9 cellular contexts compared by ENCODE assay signal in the genomic region with DNA sequence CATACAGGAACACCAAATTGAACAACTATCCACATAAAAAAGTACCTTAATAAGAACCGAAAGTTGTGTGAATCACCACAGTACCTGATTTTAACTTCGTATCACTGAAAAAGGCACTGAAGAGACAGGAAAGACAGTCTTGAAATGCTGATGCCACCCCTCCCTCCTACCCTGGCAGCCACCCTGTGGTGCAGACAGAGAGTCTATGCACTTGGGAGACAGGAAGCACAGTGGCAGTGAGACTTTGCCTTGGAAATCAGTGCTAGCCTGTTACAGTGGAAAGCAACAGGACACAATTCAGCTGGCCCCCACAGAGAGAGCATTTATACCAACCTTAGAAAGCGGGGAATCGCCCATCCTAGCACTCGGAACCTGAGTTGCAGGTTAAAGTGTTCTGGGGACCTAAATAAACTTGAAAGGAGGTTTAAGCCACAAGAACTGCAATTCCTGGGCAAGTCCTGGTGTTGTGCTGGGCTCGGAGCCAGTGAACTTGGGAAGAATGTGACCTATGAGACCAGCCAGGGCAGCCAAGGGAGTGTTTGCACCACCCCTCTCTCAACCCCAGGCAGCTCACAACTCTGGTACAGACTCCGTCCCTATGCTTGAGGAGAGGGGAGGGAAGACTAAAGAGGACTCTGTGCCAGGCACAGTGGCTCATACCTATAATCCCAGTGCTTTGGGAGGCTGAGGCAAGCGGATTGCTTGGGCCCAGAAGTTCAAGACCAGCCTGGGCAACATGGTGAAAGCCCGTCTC.
A peak's percentile ranks its signal among the peaks of the same experiment; 100 is the strongest.
DNase-seq lines count a peak whose midpoint lies in the region; ATAC-seq, FAIRE-seq and TF ChIP-seq lines count a peak whose summit lies in the region.
"Had no signal": no experiment of that assay in that cellular context is flagged by ENCODE, and none has a peak within 500 bp of the region (broad histone marks: within the 10 kb centered on the region; RNA-seq: fewer than 3 reads in every experiment).

No MANE protein-coding gene starts in this region.

- no peak for FAIRE-seq in D721Med (lab: Jason Lieb, UNC)

- in situ Hi-C loops in ACHN (cut with HindIII; ENCODE audit: low pct_ligation_motif_present, low pct_unique_long_range_greater_than_20kb, low sequenced_read_pairs) = no loop called here
- in situ Hi-C loops in KBM-7 (cut with MboI; ENCODE audit: low pct_unique_long_range_greater_than_20kb, low sequenced_read_pairs) = loop anchor here (25.0 kb wide), 1 partner anchor 89 kb away; no protein-coding TSS in a partner anchor

- no peak for ATAC-seq in GM21367 (IDR thresholded peaks at IDR 0.05; ENCODE audit: unreplicated experiment)

- peak; percentile 29 for DNase-seq in ACHN
- DNase-seq in KBM-7 = peak; percentile 24
- peak; percentile 43 for DNase-seq in fibroblast of mammary gland (ENCODE audit: low read depth)
- peak; percentile 66 for DNase-seq in myocyte (ENCODE audit: low read depth)
- no peak for DNase-seq in D721Med (ENCODE audit: insufficient read length, low spot score)
- no peak for DNase-seq in germinal center (ENCODE audit: low spot score)
- no peak for DNase-seq in NCI-H345 (lab: John Stamatoyannopoulos, UW)
- DNase-seq: stimulated activated naive CD4-positive, alpha-beta T cell treated with Interleukin-2 at 50 U/mL for 16 hours had no signal

- TF ChIP-seq CTCF in fibroblast of mammary gland (conservative IDR thresholded peaks at IDR 0.05; ENCODE audit: control insufficient read depth, insufficient read depth, low read depth, low read length) = no peak
- TF ChIP-seq CTCF in D721Med (IDR thresholded peaks at IDR 0.05; ENCODE audit: insufficient read depth, missing control alignments) = no peak

- no peak overlapping the region for H3K4me3 ChIP-seq in fibroblast of mammary gland (ENCODE audit: control insufficient read depth, low read depth, low read length)

Comparison
In these comparisons a context has a peak if more than half of its experiments do, and no peak if none do; other contexts are left out.
1. DNase-seq: peak in ACHN (single experiment), KBM-7 (single experiment), fibroblast of mammary gland (single experiment) and myocyte (single experiment); none in D721Med (single experiment), germinal center (single experiment) and NCI-H345 (single experiment).